ENCODE assay signal across 1 cellular context in genomic region chr12:104938371-104938770, GRCh38.
TF ChIP-seq lines count a peak whose summit lies in the region.

No MANE protein-coding gene starts in this region.

TF ChIP-seq in HepG2, 621 proteins besides CTCF, POLR2A, EP300 and RAD21:
- TF ChIP-seq MLXIP (CRISPR knock-in tag; IDR thresholded peaks at IDR 0.05; ENCODE audit: borderline replicate concordance) = no peak
- no peak for TF ChIP-seq PRMT3 (CRISPR knock-in tag; IDR thresholded peaks at IDR 0.05; ENCODE audit: borderline replicate concordance, low read depth)
- TF ChIP-seq ZNF530 (CRISPR knock-in tag; IDR thresholded peaks at IDR 0.05; ENCODE audit: low read depth) = no peak
- TF ChIP-seq TCF12 (IDR thresholded peaks at IDR 0.05) = no peak
- TF ChIP-seq TCF12 (CRISPR knock-in tag; IDR thresholded peaks at IDR 0.05) = no peak
- TF ChIP-seq ISX (CRISPR knock-in tag; conservative IDR thresholded peaks at IDR 0.05) = no peak
- TF ChIP-seq ZNF777 (CRISPR knock-in tag; IDR thresholded peaks at IDR 0.05) = no peak
- no peak for TF ChIP-seq ZBTB8A (CRISPR knock-in tag; IDR thresholded peaks at IDR 0.05; ENCODE audit: borderline replicate concordance, low read depth)
- no peak for TF ChIP-seq ZNF652 (CRISPR knock-in tag; IDR thresholded peaks at IDR 0.05; ENCODE audit: borderline replicate concordance, low read depth)
- no peak for TF ChIP-seq ZNF781 (CRISPR knock-in tag; IDR thresholded peaks at IDR 0.05; ENCODE audit: borderline replicate concordance, not compliant biosample characterization)
- no peak for TF ChIP-seq NCOA1 (CRISPR knock-in tag; IDR thresholded peaks at IDR 0.05)
- no peak for TF ChIP-seq PATZ1 (CRISPR knock-in tag; IDR thresholded peaks at IDR 0.05)
- no peak for TF ChIP-seq TRIM24 (CRISPR knock-in tag; IDR thresholded peaks at IDR 0.05)
- no peak for TF ChIP-seq CENPT (CRISPR knock-in tag; IDR thresholded peaks at IDR 0.05; ENCODE audit: low read depth)
- no peak for TF ChIP-seq ZSCAN30 (CRISPR knock-in tag; IDR thresholded peaks at IDR 0.05)
- TF ChIP-seq ZNF776 (CRISPR knock-in tag; IDR thresholded peaks at IDR 0.05) = no peak
- TF ChIP-seq ZFP91 (CRISPR knock-in tag; IDR thresholded peaks at IDR 0.05; ENCODE audit: borderline replicate concordance) = no peak
TF ChIP-seq in HepG2: peak in this region for 0.
